In the genomic region with DNA sequence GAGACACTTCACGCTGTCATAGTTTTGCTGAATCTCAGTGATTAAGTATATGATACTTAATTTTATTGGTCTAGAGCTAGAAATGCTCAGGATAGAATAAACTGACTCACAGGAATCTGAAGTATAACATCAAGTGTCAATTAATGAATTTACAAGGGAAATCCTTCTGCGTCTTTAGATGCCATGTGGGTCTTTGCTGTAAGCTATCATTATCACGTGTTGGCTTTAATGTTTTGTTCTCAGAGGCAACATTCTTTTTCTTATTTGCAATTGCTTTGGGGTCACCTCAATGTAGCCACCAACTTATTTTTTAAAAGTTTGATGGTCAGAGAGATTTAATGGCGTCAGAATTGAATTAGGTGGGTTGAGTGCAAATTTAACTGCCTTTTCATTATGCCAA, we compare ENCODE assay signal across 29 cellular contexts.
DNase-seq lines count a peak whose midpoint lies in the region; ATAC-seq, FAIRE-seq and TF ChIP-seq lines count a peak whose summit lies in the region.
"Had no signal": no experiment of that assay in that cellular context is flagged by ENCODE, and none has a peak within 500 bp of the region (broad histone marks: within the 10 kb centered on the region; RNA-seq: fewer than 3 reads in every experiment).

No MANE protein-coding gene starts in this region.

- TF ChIP-seq POLR2A in HepG2 (IDR thresholded peaks at IDR 0.05; ENCODE audit: insufficient read depth in 1 of 2, low read depth in 2 of 2, low read length in 2 of 2) (no peak), right lobe of liver (IDR thresholded peaks at IDR 0.05) (no peak)

- H3K9me3 ChIP-seq in HepG2 (ENCODE audit: low read length) (0 out of 2 replicates have a peak, but pooled peaks cover 3% of the 10 kb centered on the region), right lobe of liver (no peaks in the 10 kb centered on the region)
- H3K9me3 ChIP-seq: A549; BE2C; BLaER1; BLaER1 treated with 17β-estradiol and CSF1 and Interleukin-3, amounts not matched to agents 10 nM and 100 nM; Caco-2 had no signal

- in situ Hi-C loops in HepG2 (cut with HindIII; ENCODE audit: extremely low pct_ligation_motif_present, low pct_unique_long_range_greater_than_20kb) = no loop called here

- H3K4me2 ChIP-seq in HepG2 (ENCODE audit: low read depth, low read length) = no peak overlapping the region
- H3K4me2 ChIP-seq: A549; BLaER1; BLaER1 treated with 17β-estradiol and CSF1 and Interleukin-3, amounts not matched to agents 10 nM and 100 nM had no signal

- POLR2A ChIA-PET in HepG2 (lab: Yijun Ruan, JAX) = no interaction called here

- DNase-seq in HepG2 (ENCODE audit: low spot score) (no peak), right lobe of liver (no peak)
- DNase-seq: 8988T; ACHN; AML-193; BE2C; C1 segment of cervical spinal cord; Caco-2; Calu3; CD4-positive, alpha-beta memory T cell; CD4-positive, alpha-beta T cell; CD4-positive, CD25-positive, alpha-beta regulatory T cell; CD8-positive, alpha-beta memory T cell; CD8-positive, alpha-beta T cell; COR-L47; DMS 273 treated with DMSO at 0.1 percent for 48 hours; DMS153; DMS53; DMS79; DMS79 treated with DMSO at 0.1 percent for 48 hours; DND-41; EL had no signal

- CTCF ChIA-PET in HepG2 (lab: Yijun Ruan, JAX; ENCODE audit: low intra/inter-chr PET ratio, low total read pairs) = no interaction called here

- no TSS peak for BruUV-seq in HepG2 (replicated peaks; lab: Mats Ljungman, UMichigan)

- no peaks in the 10 kb centered on the region for H3K36me3 ChIP-seq in HepG2 (replicated peaks in 1 of 2; ENCODE audit: control insufficient read depth in 1 of 2, insufficient read depth in 2 of 2, low read length in 2 of 2)
- H3K36me3 ChIP-seq in right lobe of liver = no peaks in the 10 kb centered on the region
- H3K36me3 ChIP-seq: BE2C; BLaER1; BLaER1 treated with 17β-estradiol and CSF1 and Interleukin-3, amounts not matched to agents 10 nM and 100 nM had no signal

- H4K20me1 ChIP-seq in HepG2 (ENCODE audit: insufficient read depth, low read length) = no peaks in the 10 kb centered on the region
- H4K20me1 ChIP-seq: BLaER1; BLaER1 treated with 17β-estradiol and CSF1 and Interleukin-3, amounts not matched to agents 10 nM and 100 nM had no signal

- H3K27me3 ChIP-seq in HepG2 (ENCODE audit: control insufficient read depth in 1 of 2, insufficient read depth in 2 of 2, low read length in 2 of 2) = no peaks in the 10 kb centered on the region
- H3K27me3 ChIP-seq in right lobe of liver = no peaks in the 10 kb centered on the region
- H3K27me3 ChIP-seq: BE2C; BLaER1; BLaER1 treated with 17β-estradiol and CSF1 and Interleukin-3, amounts not matched to agents 10 nM and 100 nM had no signal

- no peak for TF ChIP-seq CTCF in HepG2 (CRISPR knock-in tag; IDR thresholded peaks at IDR 0.05)
- no peak for TF ChIP-seq CTCF in right lobe of liver (IDR thresholded peaks at IDR 0.05)

- no peaks in the 10 kb centered on the region for H3K4me1 ChIP-seq in HepG2 (ENCODE audit: insufficient read depth, low read length)
- H3K4me1 ChIP-seq in right lobe of liver = no peaks in the 10 kb centered on the region
- H3K4me1 ChIP-seq: A549; BE2C; BLaER1; BLaER1 treated with 17β-estradiol and CSF1 and Interleukin-3, amounts not matched to agents 10 nM and 100 nM; Caco-2 had no signal

- ATAC-seq in HepG2 (no peak), right lobe of liver (no peak)
- ATAC-seq: A549; CD8-positive, alpha-beta T cell had no signal

- 17% methylated on average over 4 of the region's 4 CpGs for WGBS in HepG2 (ENCODE audit: low lambda C conversion rate)
- 73% methylated on average over 4 of the region's 4 CpGs for WGBS in right lobe of liver (ENCODE audit: insufficient coverage, low coverage, low lambda C conversion rate, missing lambda C conversion rate)

- TF ChIP-seq EP300 in HepG2 (IDR thresholded peaks at IDR 0.05; ENCODE audit: low read depth in 2 of 2, low read length in 2 of 2) (no peak), HepG2 (CRISPR knock-in tag; IDR thresholded peaks at IDR 0.05; ENCODE audit: borderline replicate concordance) (no peak)

- no peak overlapping the region for H3K9ac ChIP-seq in HepG2 (ENCODE audit: insufficient read depth, low read depth, low read length)
- H3K9ac ChIP-seq: BLaER1; BLaER1 treated with 17β-estradiol and CSF1 and Interleukin-3, amounts not matched to agents 10 nM and 100 nM had no signal

- H3K79me2 ChIP-seq in HepG2 (ENCODE audit: insufficient read depth, low read length) = no peaks in the 10 kb centered on the region

- no peak for FAIRE-seq in HepG2 (lab: Jason Lieb, UNC)
- FAIRE-seq: A204.1, A549, D721Med had no signal

- H3K4me3 ChIP-seq in HepG2 (replicated peaks in 1 of 3; ENCODE audit: insufficient read depth in 1 of 3, low read depth in 2 of 3, low read length in 3 of 3) (no peak overlapping the region), right lobe of liver (no peak overlapping the region)
- H3K4me3 ChIP-seq: A549; BLaER1; BLaER1 treated with 17β-estradiol and CSF1 and Interleukin-3, amounts not matched to agents 10 nM and 100 nM had no signal

- no peak overlapping the region for H3K27ac ChIP-seq in HepG2 (ENCODE audit: extremely low read length, insufficient read depth, low read length)
- H3K27ac ChIP-seq in right lobe of liver = no peak overlapping the region
- H3K27ac ChIP-seq: 22Rv1; A549; BLaER1; BLaER1 treated with 17β-estradiol and CSF1 and Interleukin-3, amounts not matched to agents 10 nM and 100 nM; C4-2B had no signal

- intact Hi-C loops in HepG2 (cut with micrococcal nuclease; ENCODE audit: unreplicated experiment) = no loop called here
- intact Hi-C loops in right lobe of liver (cut with DNase I) = no loop called here

- no peak overlapping the region for H2AFZ ChIP-seq in HepG2 (ENCODE audit: low read length)

- no peak for TF ChIP-seq RAD21 in HepG2 (CRISPR knock-in tag; IDR thresholded peaks at IDR 0.05)

TF ChIP-seq in HepG2, 621 proteins besides CTCF, POLR2A, EP300 and RAD21:
- no peak for TF ChIP-seq ZNF251 (CRISPR knock-in tag; IDR thresholded peaks at IDR 0.05)
- TF ChIP-seq, protein P1, sequence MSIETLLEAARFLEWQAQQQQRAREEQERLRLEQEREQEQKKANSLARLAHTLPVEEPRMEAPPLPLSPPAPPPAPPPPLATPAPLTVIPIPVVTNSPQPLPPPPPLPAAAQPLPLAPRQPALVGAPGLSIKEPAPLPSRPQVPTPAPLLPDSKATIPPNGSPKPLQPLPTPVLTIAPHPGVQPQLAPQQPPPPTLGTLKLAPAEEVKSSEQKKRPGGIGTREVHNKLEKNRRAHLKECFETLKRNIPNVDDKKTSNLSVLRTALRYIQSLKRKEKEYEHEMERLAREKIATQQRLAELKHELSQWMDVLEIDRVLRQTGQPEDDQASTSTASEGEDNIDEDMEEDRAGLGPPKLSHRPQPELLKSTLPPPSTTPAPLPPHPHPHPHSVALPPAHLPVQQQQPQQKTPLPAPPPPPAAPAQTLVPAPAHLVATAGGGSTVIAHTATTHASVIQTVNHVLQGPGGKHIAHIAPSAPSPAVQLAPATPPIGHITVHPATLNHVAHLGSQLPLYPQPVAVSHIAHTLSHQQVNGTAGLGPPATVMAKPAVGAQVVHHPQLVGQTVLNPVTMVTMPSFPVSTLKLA (IDR thresholded peaks at IDR 0.05) = peak; percentile 94
